In the genomic region with DNA sequence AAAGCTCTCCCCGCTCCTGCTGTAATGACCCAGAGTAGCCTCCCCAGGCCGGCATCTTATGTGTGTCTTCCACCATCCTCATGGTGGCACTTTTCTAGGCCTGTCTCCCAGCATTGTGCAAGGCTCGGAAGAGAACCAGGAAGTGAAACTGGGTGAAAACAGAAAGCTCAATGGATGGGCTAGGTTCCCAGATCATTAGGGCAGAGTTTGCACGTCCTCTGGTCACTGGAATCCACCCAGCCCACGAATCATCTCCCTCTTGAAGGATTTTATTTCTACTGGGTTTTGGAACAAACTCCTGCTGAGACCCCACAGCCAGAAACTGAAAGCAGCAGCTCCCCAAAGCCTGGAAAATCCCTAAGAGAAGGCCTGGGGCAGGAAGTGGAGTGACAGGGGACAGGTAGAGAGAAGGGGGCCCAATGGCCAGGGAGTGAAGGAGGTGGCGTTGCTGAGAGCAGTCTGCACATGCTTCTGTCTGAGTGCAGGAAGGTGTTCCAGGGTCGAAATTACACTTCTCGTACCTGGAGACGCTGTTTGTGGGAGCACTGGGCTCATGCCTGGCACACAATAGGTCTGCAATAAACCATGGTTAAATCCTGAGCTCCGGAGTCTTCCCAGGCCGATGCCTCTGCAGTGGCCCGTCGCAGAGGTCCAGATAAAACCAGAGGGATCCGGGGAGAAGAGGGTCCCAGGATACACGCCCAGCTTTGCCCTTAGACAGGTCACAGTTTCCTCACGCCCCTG, we compare ENCODE assay signal across 8 cellular contexts. TPM values are rescaled to one million over a fixed set of nuclear protein-coding genes. Genes with fewer than 3 reads are reported as not detected.
DNase-seq lines count a peak whose midpoint lies in the region; ATAC-seq, FAIRE-seq and TF ChIP-seq lines count a peak whose summit lies in the region.

No MANE protein-coding gene starts in this region.

- no peak overlapping the region for H3K27ac Mint-ChIP-seq in activated B cell treated with CpG ODN at 0.5 μM for 24 hours
- H3K27ac Mint-ChIP-seq in activated CD4-positive, alpha-beta memory T cell treated with anti-CD3 and anti-CD28 coated beads for 36 hours: no peak overlapping the region

- H3K36me3 Mint-ChIP-seq in activated B cell treated with CpG ODN at 0.5 μM for 24 hours (ENCODE audit: low read depth): no peaks in the 10 kb centered on the region
- H3K36me3 Mint-ChIP-seq in activated CD4-positive, alpha-beta memory T cell treated with anti-CD3 and anti-CD28 coated beads for 36 hours: no peaks in the 10 kb centered on the region

- H3K4me1 ChIP-seq in small intestine (ENCODE audit: control insufficient read depth in 2 of 2, insufficient read depth in 1 of 2, low read depth in 1 of 2, low read length in 1 of 2): peaks cover 0 to 2% of the 10 kb centered on the region in 2 donors

- CTCF ChIA-PET in activated B cell treated with CpG ODN at 0.5 μM for 24 hours (lab: Charles Lee): interaction anchor here (0.8 to 2.9 kb wide), 4 partner anchors 43 to 55 kb away, joined by 3 to 9 read pairs (median 5); no protein-coding TSS in a partner anchor
- CTCF ChIA-PET in activated CD4-positive, alpha-beta memory T cell treated with anti-CD3 and anti-CD28 coated beads for 36 hours (lab: Charles Lee): interaction anchor here (0.7 to 3.1 kb wide), 24 partner anchors 9 to 502 kb away, joined by 3 to 21 read pairs (median 5); no protein-coding TSS in a partner anchor

- intact Hi-C loops in activated B cell treated with CpG ODN at 0.5 μM for 24 hours (cut with micrococcal nuclease): loop anchor here (1.0 to 5.0 kb wide), 2 partner anchors 36 to 502 kb away; partner anchors contain the start of gene ANKRD33
- intact Hi-C loops in left ventricle myocardium superior (cut with micrococcal nuclease): no loop called here
- intact Hi-C loops in activated CD4-positive, alpha-beta memory T cell treated with anti-CD3 and anti-CD28 coated beads for 36 hours (cut with micrococcal nuclease): no loop called here

- peaks cover 32% of the 10 kb centered on the region for H3K4me1 Mint-ChIP-seq in activated B cell treated with CpG ODN at 0.5 μM for 24 hours
- H3K4me1 Mint-ChIP-seq in activated CD4-positive, alpha-beta memory T cell treated with anti-CD3 and anti-CD28 coated beads for 36 hours (ENCODE audit: low read depth): peaks cover 12% of the 10 kb centered on the region

- WGBS in small intestine, 3 donors: 46 to 63% (median 57%) methylated on average over 16 of the region's 16 CpGs

- no peaks in the 10 kb centered on the region for H3K9me3 Mint-ChIP-seq in activated B cell treated with CpG ODN at 0.5 μM for 24 hours
- H3K9me3 Mint-ChIP-seq in activated CD4-positive, alpha-beta memory T cell treated with anti-CD3 and anti-CD28 coated beads for 36 hours: no peaks in the 10 kb centered on the region

- no peaks in the 10 kb centered on the region for H3K9me3 ChIP-seq in small intestine (ENCODE audit: control insufficient read depth, low read depth)

- peak overlapping the region in 1 of 2 donors; percentile 69 for H3K27ac ChIP-seq in small intestine (ENCODE audit: low read depth in 1 of 2, low read length in 1 of 2)

- peak overlapping the region; percentile 56 for H3K4me3 Mint-ChIP-seq in activated B cell treated with CpG ODN at 0.5 μM for 24 hours
- H3K4me3 Mint-ChIP-seq in activated CD4-positive, alpha-beta memory T cell treated with anti-CD3 and anti-CD28 coated beads for 36 hours: no peak overlapping the region

- no peaks in the 10 kb centered on the region for H3K36me3 ChIP-seq in small intestine (ENCODE audit: control insufficient read depth in 2 of 2, insufficient read depth in 2 of 2, low read length in 2 of 2)

- no peaks in the 10 kb centered on the region for H3K27me3 Mint-ChIP-seq in activated B cell treated with CpG ODN at 0.5 μM for 24 hours
- H3K27me3 Mint-ChIP-seq in activated CD4-positive, alpha-beta memory T cell treated with anti-CD3 and anti-CD28 coated beads for 36 hours: no peaks in the 10 kb centered on the region

- DNase-seq in GM12891 (ENCODE audit: insufficient read length, low spot score): no peak
- no peak for DNase-seq in activated B cell treated with CpG ODN at 0.5 μM for 24 hours
- peak; percentile 57 for DNase-seq in left ventricle myocardium superior
- peak; percentile 79 for DNase-seq in small intestine
- no peak for DNase-seq in NCI-H82 treated with DMSO at 0.1 percent for 48 hours (lab: John Stamatoyannopoulos, UW; ENCODE audit: unreplicated experiment)
- DNase-seq in activated CD4-positive, alpha-beta memory T cell treated with anti-CD3 and anti-CD28 coated beads for 36 hours: no peak

- H3K4me3 ChIP-seq in small intestine (ENCODE audit: low read depth in 1 of 2, low read length in 2 of 2): no peak overlapping the region

- TF ChIP-seq POLR2A in GM12891 (IDR thresholded peaks at IDR 0.05; ENCODE audit: low read depth, low read length): no peak

- TF ChIP-seq CTCF in activated B cell treated with CpG ODN at 0.5 μM for 24 hours (IDR thresholded peaks at IDR 0.05): no peak

- no peak for FAIRE-seq in GM12891 (lab: Jason Lieb, UNC)
- no peak for FAIRE-seq in small intestine (lab: Jason Lieb, UNC)

- ATAC-seq in activated B cell treated with CpG ODN at 0.5 μM for 24 hours (ENCODE audit: low read depth) (no peak), left ventricle myocardium superior (peak; percentile 66), GM18502 (IDR thresholded peaks at IDR 0.05; ENCODE audit: poor library complexity, unreplicated experiment) (no peak), HG03159 (IDR thresholded peaks at IDR 0.05; ENCODE audit: unreplicated experiment) (no peak)

- no peaks in the 10 kb centered on the region for H3K27me3 ChIP-seq in small intestine (ENCODE audit: control insufficient read depth in 2 of 2, insufficient read depth in 2 of 2, low read length in 2 of 2)

- POLR2A ChIA-PET in activated B cell treated with CpG ODN at 0.5 μM for 24 hours (lab: Charles Lee): no interaction called here
- POLR2A ChIA-PET in activated CD4-positive, alpha-beta memory T cell treated with anti-CD3 and anti-CD28 coated beads for 36 hours (lab: Charles Lee): no interaction called here

TF ChIP-seq in GM12891, 5 proteins besides CTCF, POLR2A, EP300 and RAD21:
- TF ChIP-seq SPI1 (IDR thresholded peaks at IDR 0.05; ENCODE audit: low read depth, low read length) (peak; percentile 89), PAX5 (IDR thresholded peaks at IDR 0.05; ENCODE audit: insufficient read depth, low read length, severe bottlenecking) (no peak)

RNA-seq across cellular contexts. Expression of gene ACVRL1, which starts 15.6 kb away (rescaled TPM):
- 0.04 TPM for polyA plus RNA-seq in GM12891 (2012; ENCODE audit: low read depth, missing spikeins)
- total RNA-seq in activated B cell treated with CpG ODN at 0.5 μM for 24 hours: not detected in 2 replicates
- 31.7 TPM for total RNA-seq in left ventricle myocardium superior
- 10 to 100 TPM in 1 of 3 donors, 1 to 10 TPM in 1, under 1 TPM in 1; 0.89 to 44.2 (median 4.6) TPM for polyA plus RNA-seq in small intestine
- not detected for total RNA-seq in activated CD4-positive, alpha-beta memory T cell treated with anti-CD3 and anti-CD28 coated beads for 36 hours

RNA-seq across cellular contexts. Expression of gene ACVR1B, which starts 28.6 kb away (rescaled TPM):
- 1.6 TPM for polyA plus RNA-seq in GM12891 (2012; ENCODE audit: low read depth, missing spikeins)
- total RNA-seq in activated B cell treated with CpG ODN at 0.5 μM for 24 hours: 7.8 and 10.0 TPM in 2 replicates
- total RNA-seq in left ventricle myocardium superior: 11.2 TPM
- 10 to 100 TPM; 11.6 to 27.9 (median 15.0) TPM for polyA plus RNA-seq in small intestine
- total RNA-seq in activated CD4-positive, alpha-beta memory T cell treated with anti-CD3 and anti-CD28 coated beads for 36 hours: 1 to 10 TPM; 8.0 to 8.3 TPM

RNA-seq across cellular contexts. Expression of gene ANKRD33, which starts 35.0 kb away (rescaled TPM):
- not detected for polyA plus RNA-seq in GM12891 (2012; ENCODE audit: low read depth, missing spikeins)
- not detected in 2 replicates for total RNA-seq in activated B cell treated with CpG ODN at 0.5 μM for 24 hours
- total RNA-seq in left ventricle myocardium superior: not detected
- not detected for polyA plus RNA-seq in small intestine
- not detected for total RNA-seq in activated CD4-positive, alpha-beta memory T cell treated with anti-CD3 and anti-CD28 coated beads for 36 hours

Comparison
In these comparisons a context has a peak if more than half of its experiments do, and no peak if none do; other contexts are left out.
1. DNase-seq: peak in left ventricle myocardium superior (single experiment) and small intestine (single experiment); none in GM12891 (single experiment), activated B cell treated with CpG ODN at 0.5 μM for 24 hours (single experiment), NCI-H82 treated with DMSO at 0.1 percent for 48 hours (single experiment) and activated CD4-positive, alpha-beta memory T cell treated with anti-CD3 and anti-CD28 coated beads for 36 hours (single experiment).
2. RNA of gene ACVRL1, which starts 15.6 kb away (total RNA-seq): 31.7 TPM in left ventricle myocardium superior (single experiment); not detected in activated B cell treated with CpG ODN at 0.5 μM for 24 hours and not detected in activated CD4-positive, alpha-beta memory T cell treated with anti-CD3 and anti-CD28 coated beads for 36 hours; every median in the first group is over 10 times any median in the second.